In the genomic region with DNA sequence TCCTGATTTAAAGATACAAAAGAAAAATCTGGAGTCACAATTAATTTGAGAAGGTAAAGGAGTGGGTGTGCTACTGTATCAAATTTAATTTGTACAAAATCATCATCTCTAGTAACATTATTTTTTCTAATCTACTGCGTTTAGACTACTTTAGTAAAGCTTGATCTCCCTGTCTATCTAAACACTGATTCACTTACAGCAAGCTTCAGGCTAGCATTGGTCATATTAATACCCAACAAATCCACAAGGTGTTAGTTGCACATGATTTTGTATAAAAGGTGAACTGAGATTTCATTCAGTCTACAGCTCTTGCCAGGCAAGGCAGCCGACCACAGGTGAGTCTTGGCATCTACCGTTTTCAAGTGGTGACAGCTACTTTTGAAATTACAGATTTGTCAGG, we compare ENCODE assay signal across 35 cellular contexts.
"Had no signal": no experiment of that assay in that cellular context is flagged by ENCODE, and none has a peak within 500 bp of the region (broad histone marks: within the 10 kb centered on the region; RNA-seq: fewer than 3 reads in every experiment).

A gene (plus strand): TSS at position 301 of the 400 bp plus-strand sequence. CDS start 889 bp downstream, outside the sequence.

- H3K27ac ChIP-seq: KMS-11 had no signal

- DNase-seq: Karpas-422, Kasumi-1, MG63, MM.1S, MV-4-11, NCI-H1048, NCI-H1092, NCI-H1092 treated with DMSO at 0.1 percent for 48 hours, NCI-H1105, NCI-H1105 treated with DMSO at 0.1 percent for 48 hours, NCI-H1417, NCI-H1417 treated with DMSO at 0.1 percent for 48 hours, NCI-H1436, NCI-H1436 treated with DMSO at 0.1 percent for 48 hours, NCI-H146, NCI-H1694, NCI-H1694 treated with DMSO at 0.1 percent for 48 hours, NCI-H187, NCI-H187 treated with DMSO at 0.1 percent for 48 hours, NCI-H1930, NCI-H2029, NCI-H2029 treated with DMSO at 0.1 percent for 48 hours, NCI-H2081, NCI-H2081 treated with DMSO at 0.1 percent for 48 hours, NCI-H2107, NCI-H2171, NCI-H2171 treated with DMSO at 0.1 percent for 48 hours, NCI-H2227 treated with DMSO at 0.1 percent for 48 hours, NCI-H226, NCI-H345, NCI-H446, NCI-H446 treated with DMSO at 0.1 percent for 48 hours, NCI-H510A, NCI-H510A treated with DMSO at 0.1 percent for 48 hours had no signal
